ENCODE assay signal across 18 cellular contexts in genomic region chr10:75596930-75597629, GRCh38.
DNase-seq lines count a peak whose midpoint lies in the region; ATAC-seq and TF ChIP-seq lines count a peak whose summit lies in the region.
"Had no signal": no experiment of that assay in that cellular context is flagged by ENCODE, and none has a peak within 500 bp of the region (broad histone marks: within the 10 kb centered on the region; RNA-seq: fewer than 3 reads in every experiment).

No MANE protein-coding gene starts in this region.

- H3K27ac Mint-ChIP-seq in GM23338 (no peak overlapping the region), T-helper 17 cell (peak overlapping the region; percentile 51), nephron progenitor cell (peak overlapping the region; percentile 94)
- H3K27ac Mint-ChIP-seq in stimulated activated effector memory CD8-positive, alpha-beta T cell treated with anti-CD3 and anti-CD28 coated beads, Interleukin-12 subunit alpha, Interleukin-12 subunit beta, amount 100 ng/mL, for 72 hours: no peak overlapping the region

- no peaks in the 10 kb centered on the region for H3K36me3 Mint-ChIP-seq in GM23338 (ENCODE audit: low read depth)
- H3K36me3 Mint-ChIP-seq in T-helper 17 cell (ENCODE audit: low read depth): no peaks in the 10 kb centered on the region
- H3K36me3 Mint-ChIP-seq in nephron progenitor cell (ENCODE audit: low read depth): no peaks in the 10 kb centered on the region
- H3K36me3 Mint-ChIP-seq in stimulated activated effector memory CD8-positive, alpha-beta T cell treated with anti-CD3 and anti-CD28 coated beads, Interleukin-12 subunit alpha, Interleukin-12 subunit beta, amount 100 ng/mL, for 72 hours: no peaks in the 10 kb centered on the region

- no peaks in the 10 kb centered on the region for H3K79me2 ChIP-seq in GM23338 (replicated peaks; ENCODE audit: insufficient read depth)

- H3F3A ChIP-seq in GM23338 (replicated peaks; ENCODE audit: low read depth): no peaks in the 10 kb centered on the region

- no peak for TF ChIP-seq CTCF in GM23338 (conservative IDR thresholded peaks at IDR 0.05; ENCODE audit: low read depth in 2 of 2)
- TF ChIP-seq CTCF in nephron progenitor cell (IDR thresholded peaks at IDR 0.05): no peak
- TF ChIP-seq CTCF in prostate gland (IDR thresholded peaks at IDR 0.05): no peak

- H3K4me1 Mint-ChIP-seq in GM23338 (peaks cover 51% of the 10 kb centered on the region), T-helper 17 cell (no peaks in the 10 kb centered on the region), nephron progenitor cell (peaks cover 93% of the 10 kb centered on the region)
- H3K4me1 Mint-ChIP-seq in stimulated activated effector memory CD8-positive, alpha-beta T cell treated with anti-CD3 and anti-CD28 coated beads, Interleukin-12 subunit alpha, Interleukin-12 subunit beta, amount 100 ng/mL, for 72 hours: no peaks in the 10 kb centered on the region

- H3K27me3 ChIP-seq in GM23338 (ENCODE audit: insufficient read depth) (peaks cover 45% of the 10 kb centered on the region), prostate gland (replicated peaks; ENCODE audit: insufficient read depth) (no peaks in the 10 kb centered on the region)
- H3K27me3 ChIP-seq: SJCRH30 had no signal

- no peak for TF ChIP-seq POLR2A in prostate gland (IDR thresholded peaks at IDR 0.05)

- WGBS in prostate gland: 73% methylated on average over 6 of the region's 6 CpGs

- H3K4me2 ChIP-seq in GM23338: peak overlapping the region; percentile 74

- ATAC-seq in GM23338: peak; percentile 22
- ATAC-seq in T-helper 17 cell: no peak
- ATAC-seq in stimulated activated effector memory CD8-positive, alpha-beta T cell treated with anti-CD3 and anti-CD28 coated beads, Interleukin-12 subunit alpha, Interleukin-12 subunit beta, amount 100 ng/mL, for 72 hours: no peak
- ATAC-seq: K562, PC-3 had no signal

- no peak for DNase-seq in GM23338 (ENCODE audit: low spot score)
- peak; percentile 67 for DNase-seq in NCI-H146 (lab: John Stamatoyannopoulos, UW)
- no peak for DNase-seq in T-helper 17 cell
- DNase-seq in nephron progenitor cell: no peak
- DNase-seq in stimulated activated effector memory CD8-positive, alpha-beta T cell treated with anti-CD3 and anti-CD28 coated beads, Interleukin-12 subunit alpha, Interleukin-12 subunit beta, amount 100 ng/mL, for 72 hours (ENCODE audit: low spot score in 2 of 2): no peak
- DNase-seq in DMS114 treated with DMSO at 0.1 percent for 48 hours (lab: John Stamatoyannopoulos, UW; ENCODE audit: unreplicated experiment): no peak
- DNase-seq in prostate gland (ENCODE audit: low spot score): no peak
- DNase-seq in DMS79 (lab: John Stamatoyannopoulos, UW): no peak
- DNase-seq: MV-4-11, NCI-H1436, NCI-H774, PC-3, SJCRH30, SW 1271 had no signal

- H3K36me3 ChIP-seq in GM23338 (ENCODE audit: insufficient read depth): no peaks in the 10 kb centered on the region
- H3K36me3 ChIP-seq in prostate gland: no peaks in the 10 kb centered on the region
- H3K36me3 ChIP-seq: HAP-1, SJCRH30 had no signal

- H3K27ac ChIP-seq in GM23338 (ENCODE audit: low read depth) (no peak overlapping the region), prostate gland (no peak overlapping the region)
- H3K27ac ChIP-seq: C4-2B, HL-60, SJCRH30 had no signal

- H3K9me3 ChIP-seq in T-helper 17 cell (ENCODE audit: control insufficient read depth, low read length, poor library complexity, severe bottlenecking) (no peaks in the 10 kb centered on the region), prostate gland (no peaks in the 10 kb centered on the region)
- H3K9me3 ChIP-seq: HAP-1, SJCRH30 had no signal

- H3K9me2 ChIP-seq in GM23338 (ENCODE audit: insufficient read depth): no peaks in the 10 kb centered on the region

- no peak overlapping the region; the same call in 1 of the 2 replicates for H2AFZ ChIP-seq in GM23338

- no peaks in the 10 kb centered on the region; the same call in 2 of the 3 replicates for H3K9me3 Mint-ChIP-seq in GM23338
- no peaks in the 10 kb centered on the region for H3K9me3 Mint-ChIP-seq in nephron progenitor cell
- H3K9me3 Mint-ChIP-seq in stimulated activated effector memory CD8-positive, alpha-beta T cell treated with anti-CD3 and anti-CD28 coated beads, Interleukin-12 subunit alpha, Interleukin-12 subunit beta, amount 100 ng/mL, for 72 hours: no peaks in the 10 kb centered on the region

- intact Hi-C loops in prostate gland (cut with DNase I): no loop called here

- peaks cover 5% of the 10 kb centered on the region; the same call in 1 of the 2 replicates for H4K20me1 ChIP-seq in GM23338 (replicated peaks; ENCODE audit: insufficient read depth)

- peak overlapping the region; percentile 20; the same call in 1 of the 2 replicates for H3K4me3 ChIP-seq in GM23338
- no peak overlapping the region for H3K4me3 ChIP-seq in prostate gland
- H3K4me3 ChIP-seq: HAP-1, K562, SJCRH30 had no signal

- H3K4me3 Mint-ChIP-seq in GM23338: 0 out of 3 replicates have a peak overlapping the region, but pooled peaks have one; percentile 1
- no peak overlapping the region for H3K4me3 Mint-ChIP-seq in T-helper 17 cell
- H3K4me3 Mint-ChIP-seq in nephron progenitor cell: peak overlapping the region; percentile 66
- H3K4me3 Mint-ChIP-seq in stimulated activated effector memory CD8-positive, alpha-beta T cell treated with anti-CD3 and anti-CD28 coated beads, Interleukin-12 subunit alpha, Interleukin-12 subunit beta, amount 100 ng/mL, for 72 hours: no peak overlapping the region

- peaks cover 37% of the 10 kb centered on the region for H3K4me1 ChIP-seq in GM23338 (ENCODE audit: insufficient read depth)
- H3K4me1 ChIP-seq in prostate gland (replicated peaks): no peaks in the 10 kb centered on the region
- H3K4me1 ChIP-seq: HAP-1, SJCRH30 had no signal

- H3K27me3 Mint-ChIP-seq in GM23338 (ENCODE audit: insufficient read depth, low read depth, poor library complexity): peaks cover 38% of the 10 kb centered on the region
- H3K27me3 Mint-ChIP-seq in T-helper 17 cell: peaks cover 38% of the 10 kb centered on the region
- H3K27me3 Mint-ChIP-seq in nephron progenitor cell (ENCODE audit: low read depth, poor library complexity): no peaks in the 10 kb centered on the region

TF ChIP-seq in GM23338, 12 proteins besides CTCF, POLR2A, EP300 and RAD21 (continues in another document):
- TF ChIP-seq EZH2phosphoT487 (IDR thresholded peaks at IDR 0.05; ENCODE audit: unreplicated experiment) (no peak), ZNF462 (CRISPR knock-in tag; IDR thresholded peaks at IDR 0.05) (no peak), STAT1 (IDR thresholded peaks at IDR 0.05; ENCODE audit: unreplicated experiment) (no peak), ZNF114 (CRISPR knock-in tag; IDR thresholded peaks at IDR 0.05) (no peak), POLR2AphosphoS5 (IDR thresholded peaks at IDR 0.05; ENCODE audit: low read depth) (no peak)

Comparison
In these comparisons a context has a peak if more than half of its experiments do, and no peak if none do; other contexts are left out.
1. H3K27ac Mint-ChIP-seq: peak in T-helper 17 cell (single experiment) and nephron progenitor cell (single experiment); none in GM23338 (single experiment) and stimulated activated effector memory CD8-positive, alpha-beta T cell treated with anti-CD3 and anti-CD28 coated beads, Interleukin-12 subunit alpha, Interleukin-12 subunit beta, amount 100 ng/mL, for 72 hours (single experiment).
2. H3K4me3 Mint-ChIP-seq: peak in GM23338 (single experiment) and nephron progenitor cell (single experiment); none in T-helper 17 cell (single experiment) and stimulated activated effector memory CD8-positive, alpha-beta T cell treated with anti-CD3 and anti-CD28 coated beads, Interleukin-12 subunit alpha, Interleukin-12 subunit beta, amount 100 ng/mL, for 72 hours (single experiment).